ENCODE assay signal across 16 cellular contexts in genomic region chr10:33547976-33548375, GRCh38.
DNase-seq lines count a peak whose midpoint lies in the region; FAIRE-seq and TF ChIP-seq lines count a peak whose summit lies in the region.
"Had no signal": no experiment of that assay in that cellular context is flagged by ENCODE, and none has a peak within 500 bp of the region (broad histone marks: within the 10 kb centered on the region; RNA-seq: fewer than 3 reads in every experiment).

No MANE protein-coding gene starts in this region.

- no peaks in the 10 kb centered on the region for H3K36me3 Mint-ChIP-seq in activated T-helper 2 cell treated with anti-CD3 and anti-CD28 coated beads, Interferon-gamma antibody, Interleukin-2, Interleukin-4, amounts not matched to agents 10 μg/mL and 5 μg/mL and 100 μg/mL, durations not matched to agents 14 hours and 24 hours and 36 hours (ENCODE audit: low read depth)

- no peaks in the 10 kb centered on the region for H3K79me2 ChIP-seq in neural cell (replicated peaks; ENCODE audit: insufficient read depth, low read length)

- no peaks in the 10 kb centered on the region for H3F3A ChIP-seq in neural cell (ENCODE audit: insufficient read depth, low read length, poor library complexity, severe bottlenecking)

- no peaks in the 10 kb centered on the region for H3K36me3 ChIP-seq in neural cell (ENCODE audit: insufficient read depth, low read length)
- H3K36me3 ChIP-seq: SJCRH30 had no signal

- H3K27me3 ChIP-seq in neural cell (ENCODE audit: insufficient read depth, low read depth, low read length) = no peaks in the 10 kb centered on the region
- H3K27me3 ChIP-seq: SJCRH30 had no signal

- H3K9me2 ChIP-seq in neural cell (ENCODE audit: insufficient read depth, low read length) = no peaks in the 10 kb centered on the region

- H3K4me2 ChIP-seq in neural cell (ENCODE audit: low read length) = no peak overlapping the region

- no peak for TF ChIP-seq EP300 in neural cell (conservative IDR thresholded peaks at IDR 0.05; ENCODE audit: poor library complexity, severe bottlenecking)

- no peak overlapping the region for H3K27ac Mint-ChIP-seq in activated T-helper 2 cell treated with anti-CD3 and anti-CD28 coated beads, Interferon-gamma antibody, Interleukin-2, Interleukin-4, amounts not matched to agents 10 μg/mL and 5 μg/mL and 100 μg/mL, durations not matched to agents 14 hours and 24 hours and 36 hours
- H3K27ac Mint-ChIP-seq: H9 had no signal

- FAIRE-seq in HTR-8/SVneo (lab: Jason Lieb, UNC) = peak; percentile 77

- no peak overlapping the region for H3K4me3 ChIP-seq in neural cell (ENCODE audit: low read length)
- H3K4me3 ChIP-seq: SJCRH30 had no signal

- DNase-seq in NCI-H345 (lab: John Stamatoyannopoulos, UW) = peak; percentile 35
- no peak for DNase-seq in NCI-H345 treated with DMSO at 0.1 percent for 48 hours (lab: John Stamatoyannopoulos, UW; ENCODE audit: unreplicated experiment)
- DNase-seq in HTR-8/SVneo (ENCODE audit: insufficient read length, low spot score) = no peak
- DNase-seq in NCI-H748 (lab: John Stamatoyannopoulos, UW; ENCODE audit: unreplicated experiment) = peak; percentile 80
- DNase-seq in activated CD4-positive, alpha-beta T cell treated with anti-CD3 and anti-CD28 coated beads for 1 hour = no peak
- no peak for DNase-seq in activated T-helper 2 cell treated with anti-CD3 and anti-CD28 coated beads, Interferon-gamma antibody, Interleukin-2, Interleukin-4, amounts not matched to agents 10 μg/mL and 5 μg/mL and 100 μg/mL, durations not matched to agents 14 hours and 24 hours and 36 hours (ENCODE audit: low spot score)
- DNase-seq: C1 segment of cervical spinal cord, DMS79, H9, MM.1S, NCI-H1092 treated with DMSO at 0.1 percent for 48 hours, NCI-H2029, NCI-H446, RPMI8226, SJCRH30 had no signal

- no peak for TF ChIP-seq CTCF in neural cell (IDR thresholded peaks at IDR 0.05; ENCODE audit: poor library complexity, severe bottlenecking)

- H3K9me3 ChIP-seq in neural cell (ENCODE audit: low read length) = no peaks in the 10 kb centered on the region
- H3K9me3 ChIP-seq: SJCRH30 had no signal

- no peak overlapping the region for H2AFZ ChIP-seq in neural cell (ENCODE audit: low read depth, low read length)

- H3K27ac ChIP-seq in neural cell (ENCODE audit: low read length) = no peak overlapping the region
- H3K27ac ChIP-seq: SJCRH30 had no signal

- no peak overlapping the region for H3K4me3 Mint-ChIP-seq in activated T-helper 2 cell treated with anti-CD3 and anti-CD28 coated beads, Interferon-gamma antibody, Interleukin-2, Interleukin-4, amounts not matched to agents 10 μg/mL and 5 μg/mL and 100 μg/mL, durations not matched to agents 14 hours and 24 hours and 36 hours (ENCODE audit: low read depth)
- H3K4me3 Mint-ChIP-seq: H9 had no signal

- H3K27me3 Mint-ChIP-seq in activated T-helper 2 cell treated with anti-CD3 and anti-CD28 coated beads, Interferon-gamma antibody, Interleukin-2, Interleukin-4, amounts not matched to agents 10 μg/mL and 5 μg/mL and 100 μg/mL, durations not matched to agents 14 hours and 24 hours and 36 hours (ENCODE audit: low read depth) = peaks cover 5% of the 10 kb centered on the region

- intact Hi-C loops in activated T-helper 2 cell treated with anti-CD3 and anti-CD28 coated beads, Interferon-gamma antibody, Interleukin-2, Interleukin-4, amounts not matched to agents 10 μg/mL and 5 μg/mL and 100 μg/mL, durations not matched to agents 14 hours and 24 hours and 36 hours (cut with micrococcal nuclease) = no loop called here

- H3K9me3 Mint-ChIP-seq in activated T-helper 2 cell treated with anti-CD3 and anti-CD28 coated beads, Interferon-gamma antibody, Interleukin-2, Interleukin-4, amounts not matched to agents 10 μg/mL and 5 μg/mL and 100 μg/mL, durations not matched to agents 14 hours and 24 hours and 36 hours = no peaks in the 10 kb centered on the region

- TF ChIP-seq RAD21 in neural cell (conservative IDR thresholded peaks at IDR 0.05) = no peak

- no peaks in the 10 kb centered on the region for H4K20me1 ChIP-seq in neural cell (ENCODE audit: insufficient read depth)

- H3K4me1 Mint-ChIP-seq in activated T-helper 2 cell treated with anti-CD3 and anti-CD28 coated beads, Interferon-gamma antibody, Interleukin-2, Interleukin-4, amounts not matched to agents 10 μg/mL and 5 μg/mL and 100 μg/mL, durations not matched to agents 14 hours and 24 hours and 36 hours (ENCODE audit: low read depth) = no peaks in the 10 kb centered on the region

- H3K9ac ChIP-seq in neural cell (ENCODE audit: low read length) = no peak overlapping the region

TF ChIP-seq in neural cell, 6 proteins besides CTCF, POLR2A, EP300 and RAD21:
- TF ChIP-seq POLR2AphosphoS5 (IDR thresholded peaks at IDR 0.05) = peak; percentile 14
- no peak for TF ChIP-seq REST (IDR thresholded peaks at IDR 0.05; ENCODE audit: borderline replicate concordance)

Comparison
In these comparisons a context has a peak if more than half of its experiments do, and no peak if none do; other contexts are left out.
1. DNase-seq: peak in NCI-H345 (single experiment) and NCI-H748 (single experiment); none in NCI-H345 treated with DMSO at 0.1 percent for 48 hours (single experiment), HTR-8/SVneo (single experiment), activated CD4-positive, alpha-beta T cell treated with anti-CD3 and anti-CD28 coated beads for 1 hour (single experiment) and activated T-helper 2 cell treated with anti-CD3 and anti-CD28 coated beads, Interferon-gamma antibody, Interleukin-2, Interleukin-4, amounts not matched to agents 10 μg/mL and 5 μg/mL and 100 μg/mL, durations not matched to agents 14 hours and 24 hours and 36 hours (single experiment).